In genomic region chr17:73301359-73301758, GRCh38 we compare ENCODE assay signal across 33 cellular contexts. TPM values are rescaled to one million over a fixed set of nuclear protein-coding genes. Genes with fewer than 3 reads are reported as not detected.
"Had no signal": no experiment of that assay in that cellular context is flagged by ENCODE, and none has a peak within 500 bp of the region (broad histone marks: within the 10 kb centered on the region; RNA-seq: fewer than 3 reads in every experiment).

No MANE protein-coding gene starts in this region.

- H3K27me3 ChIP-seq: ascending aorta, gastrocnemius medialis, hepatocyte, neural progenitor cell, right atrium auricular region, uterus had no signal

- H3K4me1 Mint-ChIP-seq: activated naive CD8-positive, alpha-beta T cell treated with anti-CD3 and anti-CD28 coated beads for 36 hours; memory B cell; naive thymus-derived CD8-positive, alpha-beta T cell had no signal

- H3K4me3 ChIP-seq: ascending aorta, gastrocnemius medialis, hepatocyte, neural progenitor cell, right atrium auricular region, spleen, uterus had no signal

- H3K9ac ChIP-seq: neural progenitor cell had no signal

- H2AFZ ChIP-seq: hepatocyte, neural progenitor cell had no signal

- H3K36me3 Mint-ChIP-seq: activated naive CD8-positive, alpha-beta T cell treated with anti-CD3 and anti-CD28 coated beads for 36 hours; memory B cell had no signal

- ATAC-seq: esophagus mucosa; gastrocnemius medialis; left colon; naive thymus-derived CD8-positive, alpha-beta T cell; T-helper 17 cell had no signal

- H3K9me3 Mint-ChIP-seq: activated naive CD4-positive, alpha-beta T cell treated with anti-CD3 and anti-CD28 coated beads for 36 hours; activated naive CD8-positive, alpha-beta T cell treated with anti-CD3 and anti-CD28 coated beads for 36 hours; activated T-helper 1 cell treated with anti-CD3 and anti-CD28 coated beads, Interleukin-12 subunit alpha, Interleukin-12 subunit beta, Interleukin-2, Interleukin-4 antibody, amounts not matched to agents 30 ng/mL and 10 ng/mL and 1 ng/mL, durations not matched to agents 14 hours and 24 hours and 36 hours; endodermal cell; memory B cell; naive thymus-derived CD8-positive, alpha-beta T cell; neural progenitor cell had no signal

- H3K4me3 Mint-ChIP-seq: activated naive CD4-positive, alpha-beta T cell treated with anti-CD3 and anti-CD28 coated beads for 36 hours; activated naive CD8-positive, alpha-beta T cell treated with anti-CD3 and anti-CD28 coated beads for 36 hours; activated T-helper 1 cell treated with anti-CD3 and anti-CD28 coated beads, Interleukin-12 subunit alpha, Interleukin-12 subunit beta, Interleukin-2, Interleukin-4 antibody, amounts not matched to agents 30 ng/mL and 10 ng/mL and 1 ng/mL, durations not matched to agents 14 hours and 24 hours and 36 hours; endodermal cell; memory B cell; naive thymus-derived CD8-positive, alpha-beta T cell; neural progenitor cell; T-helper 17 cell; type B pancreatic cell had no signal

- H3K27me3 Mint-ChIP-seq: type B pancreatic cell had no signal

- DNase-seq: activated CD4-positive, alpha-beta T cell treated with anti-CD3 and anti-CD28 coated beads for 4 hours; activated CD4-positive, alpha-beta T cell treated with anti-CD3 and anti-CD28 coated beads, Interleukin-2, amount 50 U/mL, for 48 hours; activated CD8-positive, alpha-beta memory T cell treated with anti-CD3 and anti-CD28 coated beads, Interleukin-2, amount 50 U/mL, for 4 hours; activated effector memory CD4-positive, alpha-beta T cell treated with anti-CD3 and anti-CD28 coated beads, Interleukin-2, amount 50 U/mL, for 16 hours; activated naive CD4-positive, alpha-beta T cell treated with anti-CD3 and anti-CD28 coated beads for 36 hours; activated naive CD8-positive, alpha-beta T cell treated with anti-CD3 and anti-CD28 coated beads for 36 hours; activated T-cell treated with anti-CD3 and anti-CD28 coated beads, Interleukin-2, amount 50 U/mL, for 1 hour; caudate nucleus; endodermal cell; gastrocnemius medialis; glutamatergic neuron; left colon; naive thymus-derived CD8-positive, alpha-beta T cell; occipital lobe; spleen; stimulated activated naive CD4-positive, alpha-beta T cell; T-helper 17 cell; T1000; uterus had no signal

- H3K9me3 ChIP-seq: ascending aorta, gastrocnemius medialis, right atrium auricular region, spleen, uterus had no signal

- H3K27ac ChIP-seq: hepatocyte, neural progenitor cell, right atrium auricular region had no signal

- H3K27ac Mint-ChIP-seq: activated naive CD4-positive, alpha-beta T cell treated with anti-CD3 and anti-CD28 coated beads for 36 hours; activated naive CD8-positive, alpha-beta T cell treated with anti-CD3 and anti-CD28 coated beads for 36 hours; activated T-helper 1 cell treated with anti-CD3 and anti-CD28 coated beads, Interleukin-12 subunit alpha, Interleukin-12 subunit beta, Interleukin-2, Interleukin-4 antibody, amounts not matched to agents 30 ng/mL and 10 ng/mL and 1 ng/mL, durations not matched to agents 14 hours and 24 hours and 36 hours; endodermal cell; memory B cell; naive thymus-derived CD8-positive, alpha-beta T cell; neural progenitor cell; T-helper 17 cell; type B pancreatic cell had no signal

- FAIRE-seq: keratinocyte had no signal

- H3K4me2 ChIP-seq: hepatocyte, neural progenitor cell had no signal

- H3K36me3 ChIP-seq: ascending aorta, gastrocnemius medialis, neural progenitor cell, right atrium auricular region, spleen, uterus had no signal

RNA-seq across cellular contexts. Expression of gene CPSF4L, which starts 39.7 kb away (rescaled TPM):
- total RNA-seq: activated CD8-positive, alpha-beta memory T cell treated with anti-CD3 and anti-CD28 coated beads for 36 hours; activated naive CD4-positive, alpha-beta T cell treated with anti-CD3 and anti-CD28 coated beads for 36 hours; activated naive CD8-positive, alpha-beta T cell treated with anti-CD3 and anti-CD28 coated beads for 36 hours; activated T-helper 1 cell treated with anti-CD3 and anti-CD28 coated beads, Interleukin-12 subunit alpha, Interleukin-12 subunit beta, Interleukin-2, Interleukin-4 antibody, amounts not matched to agents 30 ng/mL and 10 ng/mL and 1 ng/mL, durations not matched to agents 14 hours and 24 hours and 36 hours; ascending aorta; esophagus mucosa; gastrocnemius medialis; hepatocyte; lower leg skin; naive thymus-derived CD8-positive, alpha-beta T cell; occipital lobe; pulmonary artery endothelial cell; right atrium auricular region; SK-MEL-5; spleen; T-helper 17 cell; temporal lobe had no signal
- polyA plus RNA-seq: hepatocyte; keratinocyte; naive thymus-derived CD8-positive, alpha-beta T cell; spleen had no signal
